6 cellular contexts compared by ENCODE assay signal in the genomic region with DNA sequence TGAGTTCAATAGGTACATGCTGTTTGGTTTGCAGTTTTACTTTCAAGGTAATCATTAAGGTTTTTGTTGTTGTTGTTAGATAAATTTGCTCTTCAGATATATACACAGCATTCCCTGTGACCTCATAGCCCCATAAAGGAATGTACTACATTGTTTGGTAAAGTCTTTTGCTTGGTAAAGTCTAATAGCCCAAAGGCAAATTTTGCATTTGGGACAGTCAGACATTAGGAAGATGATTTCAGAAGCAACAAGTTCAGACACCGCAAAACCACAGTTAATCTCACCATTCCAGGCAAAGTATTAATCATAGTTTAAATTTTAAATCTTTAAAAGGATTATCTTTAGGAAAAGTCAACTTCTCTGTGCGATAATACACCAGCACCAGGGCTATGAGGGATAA. TPM values are rescaled to one million over a fixed set of nuclear protein-coding genes. Genes with fewer than 3 reads are reported as not detected.
"Had no signal": no experiment of that assay in that cellular context is flagged by ENCODE, and none has a peak within 500 bp of the region (broad histone marks: within the 10 kb centered on the region; RNA-seq: fewer than 3 reads in every experiment).

No MANE protein-coding gene starts in this region.

- H2AFZ ChIP-seq: GM23338 had no signal

- H3K27ac ChIP-seq: HL-60 had no signal

- H3K4me2 ChIP-seq: GM23338 had no signal

- H3K4me3 ChIP-seq: GM23338 had no signal

- DNase-seq: H9, HCEC 1CT had no signal

- ATAC-seq: GM23338, HepG2 had no signal

RNA-seq across cellular contexts. Expression of gene PYHIN1, which starts 32.6 kb away (rescaled TPM):
- total RNA-seq: GM23338, H1, H9, HepG2 had no signal
- polyA plus RNA-seq: GM23338, H1, HepG2 had no signal
